ENCODE assay signal across 1 cellular context in genomic region chr19:42397315-42398166, GRCh38.
TF ChIP-seq lines count a peak whose summit lies in the region.

No MANE protein-coding gene starts in this region.

TF ChIP-seq in HEK293, 187 proteins besides CTCF, POLR2A, EP300 and RAD21 (continued from another document and continues in another):
- TF ChIP-seq, protein P1, sequence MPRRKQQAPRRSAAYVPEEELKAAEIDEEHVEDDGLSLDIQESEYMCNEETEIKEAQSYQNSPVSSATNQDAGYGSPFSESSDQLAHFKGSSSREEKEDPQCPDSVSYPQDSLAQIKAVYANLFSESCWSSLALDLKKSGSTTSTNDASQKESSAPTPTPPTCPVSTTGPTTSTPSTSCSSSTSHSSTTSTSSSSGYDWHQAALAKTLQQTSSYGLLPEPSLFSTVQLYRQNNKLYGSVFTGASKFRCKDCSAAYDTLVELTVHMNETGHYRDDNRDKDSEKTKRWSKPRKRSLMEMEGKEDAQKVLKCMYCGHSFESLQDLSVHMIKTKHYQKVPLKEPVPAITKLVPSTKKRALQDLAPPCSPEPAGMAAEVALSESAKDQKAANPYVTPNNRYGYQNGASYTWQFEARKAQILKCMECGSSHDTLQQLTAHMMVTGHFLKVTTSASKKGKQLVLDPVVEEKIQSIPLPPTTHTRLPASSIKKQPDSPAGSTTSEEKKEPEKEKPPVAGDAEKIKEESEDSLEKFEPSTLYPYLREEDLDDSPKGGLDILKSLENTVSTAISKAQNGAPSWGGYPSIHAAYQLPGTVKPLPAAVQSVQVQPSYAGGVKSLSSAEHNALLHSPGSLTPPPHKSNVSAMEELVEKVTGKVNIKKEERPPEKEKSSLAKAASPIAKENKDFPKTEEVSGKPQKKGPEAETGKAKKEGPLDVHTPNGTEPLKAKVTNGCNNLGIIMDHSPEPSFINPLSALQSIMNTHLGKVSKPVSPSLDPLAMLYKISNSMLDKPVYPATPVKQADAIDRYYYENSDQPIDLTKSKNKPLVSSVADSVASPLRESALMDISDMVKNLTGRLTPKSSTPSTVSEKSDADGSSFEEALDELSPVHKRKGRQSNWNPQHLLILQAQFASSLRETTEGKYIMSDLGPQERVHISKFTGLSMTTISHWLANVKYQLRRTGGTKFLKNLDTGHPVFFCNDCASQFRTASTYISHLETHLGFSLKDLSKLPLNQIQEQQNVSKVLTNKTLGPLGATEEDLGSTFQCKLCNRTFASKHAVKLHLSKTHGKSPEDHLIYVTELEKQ (tag by site-specific recombination; IDR thresholded peaks at IDR 0.05; ENCODE audit: borderline replicate concordance) = no peak
- TF ChIP-seq ZNF354C (tag by site-specific recombination; IDR thresholded peaks at IDR 0.05; ENCODE audit: borderline replicate concordance, low read depth) (no peak), ZNF623 (tag by site-specific recombination; IDR thresholded peaks at IDR 0.05) (no peak), ZNF654 (tag by site-specific recombination; IDR thresholded peaks at IDR 0.05; ENCODE audit: low read depth) (no peak), PRDM4 (tag by site-specific recombination; IDR thresholded peaks at IDR 0.05) (no peak), ZNF792 (tag by site-specific recombination; IDR thresholded peaks at IDR 0.05) (peak; percentile 71; the same call in 1 of the 2 replicates), ZNF777 (tag by site-specific recombination; IDR thresholded peaks at IDR 0.05; ENCODE audit: borderline replicate concordance) (no peak), ZNF548 (tag by site-specific recombination; IDR thresholded peaks at IDR 0.05) (no peak), ZNF48 (tag by site-specific recombination; IDR thresholded peaks at IDR 0.05) (no peak), ZNF677 (tag by site-specific recombination; IDR thresholded peaks at IDR 0.05) (no peak), ZNF16 (tag by site-specific recombination; IDR thresholded peaks at IDR 0.05; ENCODE audit: low read depth) (peak; percentile 48; the same call in 1 of the 2 replicates), ZNF175 (tag by site-specific recombination; IDR thresholded peaks at IDR 0.05) (no peak), FEZF1 (tag by site-specific recombination; IDR thresholded peaks at IDR 0.05) (no peak), ZNF211 (tag by site-specific recombination; IDR thresholded peaks at IDR 0.05; ENCODE audit: low read depth) (no peak), ZNF544 (tag by site-specific recombination; IDR thresholded peaks at IDR 0.05) (no peak), ZNF785 (tag by site-specific recombination; IDR thresholded peaks at IDR 0.05) (no peak), ZFHX2 (tag by site-specific recombination; conservative IDR thresholded peaks at IDR 0.05) (no peak), ZNF391 (tag by site-specific recombination; IDR thresholded peaks at IDR 0.05; ENCODE audit: borderline replicate concordance, low read depth) (no peak), ZSCAN18 (tag by site-specific recombination; IDR thresholded peaks at IDR 0.05) (no peak), ZNF707 (tag by site-specific recombination; IDR thresholded peaks at IDR 0.05) (no peak), ZNF10 (tag by site-specific recombination; IDR thresholded peaks at IDR 0.05) (no peak; the same call in 1 of the 2 replicates), BCL11A (tag by site-specific recombination; IDR thresholded peaks at IDR 0.05; ENCODE audit: low read depth) (no peak), ZNF518A (tag by site-specific recombination; conservative IDR thresholded peaks at IDR 0.05; ENCODE audit: low read depth) (no peak), ZNF791 (tag by site-specific recombination; IDR thresholded peaks at IDR 0.05) (no peak), TRIM28 (IDR thresholded peaks at IDR 0.05; ENCODE audit: borderline replicate concordance, low read length) (no peak), ZNF610 (tag by site-specific recombination; IDR thresholded peaks at IDR 0.05; ENCODE audit: borderline replicate concordance) (no peak), MEIS1 (CRISPR knock-in tag; IDR thresholded peaks at IDR 0.05; ENCODE audit: borderline replicate concordance) (no peak), GLI2 (tag by site-specific recombination; IDR thresholded peaks at IDR 0.05; ENCODE audit: borderline replicate concordance, low read depth) (no peak), ZBTB17 (tag by site-specific recombination; IDR thresholded peaks at IDR 0.05) (peak; percentile 99), ZFP41 (tag by site-specific recombination; IDR thresholded peaks at IDR 0.05; ENCODE audit: borderline replicate concordance) (no peak), REPIN1 (tag by site-specific recombination; IDR thresholded peaks at IDR 0.05; ENCODE audit: low read depth) (peak; percentile 55; the same call in 1 of the 2 replicates)
- TF ChIP-seq, protein P2, sequence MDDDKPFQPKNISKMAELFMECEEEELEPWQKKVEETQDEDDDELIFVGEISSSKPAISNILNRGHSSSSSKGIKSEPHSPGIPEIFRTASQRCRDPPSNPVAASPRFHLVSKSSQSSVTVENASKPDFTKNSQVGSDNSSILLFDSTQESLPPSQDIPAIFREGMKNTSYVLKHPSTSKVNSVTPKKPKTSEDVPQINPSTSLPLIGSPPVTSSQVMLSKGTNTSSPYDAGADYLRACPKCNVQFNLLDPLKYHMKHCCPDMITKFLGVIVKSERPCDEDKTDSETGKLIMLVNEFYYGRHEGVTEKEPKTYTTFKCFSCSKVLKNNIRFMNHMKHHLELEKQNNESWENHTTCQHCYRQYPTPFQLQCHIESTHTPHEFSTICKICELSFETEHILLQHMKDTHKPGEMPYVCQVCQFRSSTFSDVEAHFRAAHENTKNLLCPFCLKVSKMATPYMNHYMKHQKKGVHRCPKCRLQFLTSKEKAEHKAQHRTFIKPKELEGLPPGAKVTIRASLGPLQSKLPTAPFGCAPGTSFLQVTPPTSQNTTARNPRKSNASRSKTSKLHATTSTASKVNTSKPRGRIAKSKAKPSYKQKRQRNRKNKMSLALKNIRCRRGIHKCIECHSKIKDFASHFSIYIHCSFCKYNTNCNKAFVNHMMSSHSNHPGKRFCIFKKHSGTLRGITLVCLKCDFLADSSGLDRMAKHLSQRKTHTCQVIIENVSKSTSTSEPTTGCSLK (tag by site-specific recombination; IDR thresholded peaks at IDR 0.05) = no peak
- TF ChIP-seq, protein P3, sequence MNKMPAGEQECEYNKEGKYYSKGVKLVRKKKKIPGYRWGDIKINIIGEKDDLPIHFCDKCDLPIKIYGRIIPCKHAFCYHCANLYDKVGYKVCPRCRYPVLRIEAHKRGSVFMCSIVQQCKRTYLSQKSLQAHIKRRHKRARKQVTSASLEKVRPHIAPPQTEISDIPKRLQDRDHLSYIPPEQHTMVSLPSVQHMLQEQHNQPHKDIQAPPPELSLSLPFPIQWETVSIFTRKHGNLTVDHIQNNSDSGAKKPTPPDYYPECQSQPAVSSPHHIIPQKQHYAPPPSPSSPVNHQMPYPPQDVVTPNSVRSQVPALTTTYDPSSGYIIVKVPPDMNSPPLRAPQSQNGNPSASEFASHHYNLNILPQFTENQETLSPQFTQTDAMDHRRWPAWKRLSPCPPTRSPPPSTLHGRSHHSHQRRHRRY (tag by site-specific recombination; IDR thresholded peaks at IDR 0.05) = no peak
- TF ChIP-seq, protein P4, sequence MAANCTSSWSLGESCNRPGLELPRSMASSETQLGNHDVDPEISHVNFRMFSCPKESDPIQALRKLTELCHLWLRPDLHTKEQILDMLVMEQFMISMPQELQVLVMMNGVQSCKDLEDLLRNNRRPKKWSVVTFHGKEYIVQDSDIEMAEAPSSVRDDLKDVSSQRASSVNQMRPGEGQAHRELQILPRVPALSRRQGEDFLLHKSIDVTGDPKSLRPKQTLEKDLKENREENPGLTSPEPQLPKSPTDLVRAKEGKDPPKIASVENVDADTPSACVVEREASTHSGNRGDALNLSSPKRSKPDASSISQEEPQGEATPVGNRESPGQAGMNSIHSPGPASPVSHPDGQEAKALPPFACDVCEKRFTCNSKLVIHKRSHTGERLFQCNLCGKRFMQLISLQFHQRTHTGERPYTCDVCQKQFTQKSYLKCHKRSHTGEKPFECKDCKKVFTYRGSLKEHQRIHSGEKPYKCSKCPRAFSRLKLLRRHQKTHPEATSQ (tag by site-specific recombination; IDR thresholded peaks at IDR 0.05) = no peak
- TF ChIP-seq, protein P5, sequence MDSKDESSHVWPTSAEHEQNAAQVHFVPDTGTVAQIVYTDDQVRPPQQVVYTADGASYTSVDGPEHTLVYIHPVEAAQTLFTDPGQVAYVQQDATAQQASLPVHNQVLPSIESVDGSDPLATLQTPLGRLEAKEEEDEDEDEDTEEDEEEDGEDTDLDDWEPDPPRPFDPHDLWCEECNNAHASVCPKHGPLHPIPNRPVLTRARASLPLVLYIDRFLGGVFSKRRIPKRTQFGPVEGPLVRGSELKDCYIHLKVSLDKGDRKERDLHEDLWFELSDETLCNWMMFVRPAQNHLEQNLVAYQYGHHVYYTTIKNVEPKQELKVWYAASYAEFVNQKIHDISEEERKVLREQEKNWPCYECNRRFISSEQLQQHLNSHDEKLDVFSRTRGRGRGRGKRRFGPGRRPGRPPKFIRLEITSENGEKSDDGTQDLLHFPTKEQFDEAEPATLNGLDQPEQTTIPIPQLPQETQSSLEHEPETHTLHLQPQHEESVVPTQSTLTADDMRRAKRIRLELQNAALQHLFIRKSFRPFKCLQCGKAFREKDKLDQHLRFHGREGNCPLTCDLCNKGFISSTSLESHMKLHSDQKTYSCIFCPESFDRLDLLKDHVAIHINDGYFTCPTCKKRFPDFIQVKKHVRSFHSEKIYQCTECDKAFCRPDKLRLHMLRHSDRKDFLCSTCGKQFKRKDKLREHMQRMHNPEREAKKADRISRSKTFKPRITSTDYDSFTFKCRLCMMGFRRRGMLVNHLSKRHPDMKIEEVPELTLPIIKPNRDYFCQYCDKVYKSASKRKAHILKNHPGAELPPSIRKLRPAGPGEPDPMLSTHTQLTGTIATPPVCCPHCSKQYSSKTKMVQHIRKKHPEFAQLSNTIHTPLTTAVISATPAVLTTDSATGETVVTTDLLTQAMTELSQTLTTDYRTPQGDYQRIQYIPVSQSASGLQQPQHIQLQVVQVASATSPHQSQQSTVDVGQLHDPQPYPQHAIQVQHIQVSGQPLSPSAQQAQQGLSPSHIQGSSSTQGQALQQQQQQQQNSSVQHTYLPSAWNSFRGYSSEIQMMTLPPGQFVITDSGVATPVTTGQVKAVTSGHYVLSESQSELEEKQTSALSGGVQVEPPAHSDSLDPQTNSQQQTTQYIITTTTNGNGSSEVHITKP (tag by site-specific recombination; IDR thresholded peaks at IDR 0.05) = peak; percentile 56
